Comparison of ENCODE assay signal across 16 cellular contexts in the genomic region with DNA sequence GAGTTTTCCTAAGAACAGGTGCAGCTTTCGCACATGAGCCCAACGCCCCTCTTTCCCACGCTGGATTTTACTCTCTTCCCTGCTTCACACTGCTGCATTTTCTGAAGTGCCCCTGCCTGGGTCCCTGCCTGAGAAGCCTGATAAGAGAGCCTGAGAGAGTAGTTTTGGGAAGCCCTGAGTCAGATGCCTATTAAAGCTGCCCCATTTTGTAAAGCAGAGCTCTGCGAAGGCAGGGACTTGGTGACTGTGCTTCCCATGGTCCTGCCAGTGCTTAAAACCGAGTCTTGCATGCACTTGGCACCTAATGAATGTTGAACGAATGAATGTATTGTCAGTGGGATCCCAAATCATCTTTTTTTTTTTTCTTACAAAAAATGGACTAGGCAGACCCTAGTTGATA. TPM values are rescaled to one million over a fixed set of nuclear protein-coding genes. Genes with fewer than 3 reads are reported as not detected.
DNase-seq lines count a peak whose midpoint lies in the region; ATAC-seq and TF ChIP-seq lines count a peak whose summit lies in the region.
"Had no signal": no experiment of that assay in that cellular context is flagged by ENCODE, and none has a peak within 500 bp of the region (broad histone marks: within the 10 kb centered on the region; RNA-seq: fewer than 3 reads in every experiment).

No MANE protein-coding gene starts in this region.

- no peak for TF ChIP-seq CTCF in heart right ventricle (IDR thresholded peaks at IDR 0.05)
- no peak for TF ChIP-seq CTCF in nephron progenitor cell (IDR thresholded peaks at IDR 0.05)

- intact Hi-C loops in heart right ventricle (cut with DNase I): no loop called here
- intact Hi-C loops in Right ventricle myocardium inferior (cut with DNase I): no loop called here

- peak overlapping the region; percentile 21 for H3K27ac Mint-ChIP-seq in nephron progenitor cell
- H3K27ac Mint-ChIP-seq: CD4-positive, alpha-beta T cell; CD8-positive, alpha-beta T cell had no signal

- H3K27ac ChIP-seq in heart right ventricle: peak overlapping the region in 3 of 10 donors; percentile 15 to 22 (median 20)
- no peak overlapping the region for H3K27ac ChIP-seq in BLaER1 treated with 17β-estradiol and CSF1 and Interleukin-3, amounts not matched to agents 10 nM and 100 nM
- H3K27ac ChIP-seq: BLaER1, C4-2B had no signal

- no peak overlapping the region for H3K4me3 ChIP-seq in heart right ventricle
- H3K4me3 ChIP-seq in BLaER1 treated with 17β-estradiol and CSF1 and Interleukin-3, amounts not matched to agents 10 nM and 100 nM: no peak overlapping the region
- H3K4me3 ChIP-seq: BLaER1 had no signal

- H3K9me3 ChIP-seq in heart right ventricle: no peaks in the 10 kb centered on the region
- H3K9me3 ChIP-seq in BLaER1 treated with 17β-estradiol and CSF1 and Interleukin-3, amounts not matched to agents 10 nM and 100 nM (replicated peaks in 1 of 11): no peaks in the 10 kb centered on the region
- H3K9me3 ChIP-seq: BE2C, BLaER1, Caco-2 had no signal

- peaks cover 0 to 25% (median 0%) of the 10 kb centered on the region in 7 donors for H3K27me3 ChIP-seq in heart right ventricle
- H3K27me3 ChIP-seq in BLaER1 treated with 17β-estradiol and CSF1 and Interleukin-3, amounts not matched to agents 10 nM and 100 nM: no peaks in the 10 kb centered on the region
- H3K27me3 ChIP-seq: BE2C, BLaER1 had no signal

- H3K36me3 Mint-ChIP-seq in nephron progenitor cell (ENCODE audit: low read depth): peaks cover 67% of the 10 kb centered on the region
- H3K36me3 Mint-ChIP-seq: CD8-positive, alpha-beta T cell had no signal

- H4K20me1 ChIP-seq in BLaER1 treated with 17β-estradiol and CSF1 and Interleukin-3, amounts not matched to agents 10 nM and 100 nM: peaks cover 0 to 100% (median 96%) of the 10 kb centered on the region in 11 experiments; a peak in 14 of 22 replicates

- DNase-seq in heart right ventricle (no peak), Right ventricle myocardium inferior (ENCODE audit: missing footprints) (no peak), nephron progenitor cell (no peak)
- no peak for DNase-seq in activated naive CD4-positive, alpha-beta T cell (lab: John Stamatoyannopoulos, UW)
- DNase-seq: 8988T; ACHN; BE2C; Caco-2; Calu3; CD4-positive, alpha-beta T cell; CD8-positive, alpha-beta T cell; DMS79 treated with DMSO at 0.1 percent for 48 hours; GF-D8 had no signal

- H3K9me3 Mint-ChIP-seq in nephron progenitor cell: no peaks in the 10 kb centered on the region
- H3K9me3 Mint-ChIP-seq: CD4-positive, alpha-beta T cell; CD8-positive, alpha-beta T cell had no signal

- H3K27me3 Mint-ChIP-seq in nephron progenitor cell (ENCODE audit: low read depth, poor library complexity): no peaks in the 10 kb centered on the region

- peak overlapping the region in 1 of 11 experiments; percentile 3; a peak in 1 of 22 replicates for H3K9ac ChIP-seq in BLaER1 treated with 17β-estradiol and CSF1 and Interleukin-3, amounts not matched to agents 10 nM and 100 nM
- H3K9ac ChIP-seq: BLaER1 had no signal

- H3K4me3 Mint-ChIP-seq in nephron progenitor cell: no peak overlapping the region
- H3K4me3 Mint-ChIP-seq: CD4-positive, alpha-beta T cell; CD8-positive, alpha-beta T cell had no signal

- peaks cover 13% of the 10 kb centered on the region for H3K4me1 Mint-ChIP-seq in nephron progenitor cell

- H3K4me1 ChIP-seq in heart right ventricle: peaks cover 0 to 19% (median 0%) of the 10 kb centered on the region in 9 donors
- peaks cover 19 to 82% (median 68%) of the 10 kb centered on the region in 10 experiments for H3K4me1 ChIP-seq in BLaER1 treated with 17β-estradiol and CSF1 and Interleukin-3, amounts not matched to agents 10 nM and 100 nM
- H3K4me1 ChIP-seq: BE2C, Caco-2 had no signal

- WGBS in heart right ventricle, 2 donors: 70 to 78% methylated on average over 6 of the region's 6 CpGs

- no peaks in the 10 kb centered on the region for H3K36me3 ChIP-seq in heart right ventricle
- H3K36me3 ChIP-seq in BLaER1 treated with 17β-estradiol and CSF1 and Interleukin-3, amounts not matched to agents 10 nM and 100 nM: peaks cover 4 to 100% (median 100%) of the 10 kb centered on the region in 11 experiments; a peak in 17 of 22 replicates
- H3K36me3 ChIP-seq: BE2C had no signal

- peak in 5 of 8 donors; percentile 32 to 90 (median 67) for ATAC-seq in heart right ventricle
- ATAC-seq in Right ventricle myocardium inferior: no peak
- ATAC-seq: CD8-positive, alpha-beta T cell had no signal

- peak overlapping the region in 7 of 11 experiments; percentile 17 to 52 (median 38); a peak in 9 of 22 replicates for H3K4me2 ChIP-seq in BLaER1 treated with 17β-estradiol and CSF1 and Interleukin-3, amounts not matched to agents 10 nM and 100 nM

RNA-seq across cellular contexts. Expression of gene FGF9, which starts 18.2 kb away (rescaled TPM):
- 10 to 100 TPM in 3 of 10 donors, 1 to 10 TPM in 7; 4.5 to 14.0 (median 9.3) TPM for total RNA-seq in heart right ventricle
- polyA plus RNA-seq in heart right ventricle: 1 to 10 TPM in 1 of 2 donors, under 1 TPM in 1; 0.96 to 9.6 TPM
- total RNA-seq in Right ventricle myocardium inferior: 12.6 TPM
- total RNA-seq: Calu3 had no signal
